In the genomic region with DNA sequence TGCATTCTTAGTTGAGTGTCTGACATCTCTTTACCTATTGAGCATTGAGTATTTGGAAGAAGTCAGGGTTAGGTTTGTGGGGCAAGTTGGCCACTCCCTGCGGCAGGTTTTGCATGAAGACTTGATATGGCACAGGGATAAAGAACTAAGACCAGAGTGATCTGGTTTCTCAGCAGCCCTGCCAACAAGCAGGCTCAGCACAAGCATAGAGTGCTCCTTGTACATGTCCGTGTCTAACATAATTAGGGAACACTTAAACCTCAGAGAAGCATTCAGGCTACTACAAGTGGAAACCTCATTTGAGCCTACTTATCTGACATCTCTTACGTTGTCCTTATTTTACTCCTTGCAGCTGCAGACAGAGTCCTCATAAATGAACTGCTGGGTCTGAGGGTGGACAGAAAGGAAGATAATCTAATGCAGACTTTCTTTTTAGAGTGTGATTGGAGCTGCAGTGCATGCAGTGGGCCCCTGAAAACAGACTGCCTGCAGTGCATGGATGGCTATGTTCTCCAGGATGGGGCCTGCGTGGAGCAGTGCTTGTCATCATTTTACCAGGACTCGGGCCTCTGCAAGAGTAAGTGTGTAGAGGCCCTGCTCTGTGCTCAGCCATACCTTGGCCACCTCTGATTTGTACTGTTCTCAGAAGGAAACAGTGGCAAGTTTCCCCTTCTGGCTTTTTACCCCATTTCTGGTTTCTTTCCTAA, we compare ENCODE assay signal across 16 cellular contexts.
DNase-seq lines count a peak whose midpoint lies in the region; ATAC-seq and TF ChIP-seq lines count a peak whose summit lies in the region.
"Had no signal": no experiment of that assay in that cellular context is flagged by ENCODE, and none has a peak within 500 bp of the region (broad histone marks: within the 10 kb centered on the region; RNA-seq: fewer than 3 reads in every experiment).

No MANE protein-coding gene starts in this region.

- no peaks in the 10 kb centered on the region for H3F3A ChIP-seq in smooth muscle cell (ENCODE audit: low read depth)

- H3K27me3 ChIP-seq in smooth muscle cell (ENCODE audit: low read depth) (no peaks in the 10 kb centered on the region), osteoblast (ENCODE audit: insufficient read depth, low read length) (no peaks in the 10 kb centered on the region)
- H3K27me3 ChIP-seq: BLaER1, Peyer's patch, SJCRH30 had no signal

- no peaks in the 10 kb centered on the region for H3K36me3 ChIP-seq in smooth muscle cell (ENCODE audit: low read depth)
- no peaks in the 10 kb centered on the region for H3K36me3 ChIP-seq in osteoblast (ENCODE audit: insufficient read depth, low read length)
- H3K36me3 ChIP-seq: BLaER1, Peyer's patch had no signal

- no peak overlapping the region for H3K4me3 ChIP-seq in smooth muscle cell
- H3K4me3 ChIP-seq in osteoblast (ENCODE audit: insufficient read depth, low read length): no peak overlapping the region
- H3K4me3 ChIP-seq: BLaER1, Peyer's patch, SJCRH30 had no signal

- H3K9ac ChIP-seq in smooth muscle cell (ENCODE audit: low read depth): no peak overlapping the region
- H3K9ac ChIP-seq: BLaER1 had no signal

- H4K20me1 ChIP-seq in smooth muscle cell (ENCODE audit: low read depth) (no peaks in the 10 kb centered on the region), osteoblast (ENCODE audit: insufficient read depth, low read length) (no peaks in the 10 kb centered on the region)
- H4K20me1 ChIP-seq: BLaER1 had no signal

- H3K4me2 ChIP-seq in smooth muscle cell: no peak overlapping the region
- no peak overlapping the region for H3K4me2 ChIP-seq in osteoblast (ENCODE audit: insufficient read depth, low read length)
- H3K4me2 ChIP-seq: BLaER1 had no signal

- H3K4me1 ChIP-seq in smooth muscle cell (ENCODE audit: low read depth) (peaks cover 7% of the 10 kb centered on the region), osteoblast (ENCODE audit: insufficient read depth, low read length) (no peaks in the 10 kb centered on the region)
- H3K4me1 ChIP-seq: BLaER1, Peyer's patch, SJCRH30 had no signal

- H2AFZ ChIP-seq in smooth muscle cell (ENCODE audit: low read depth) (peak overlapping the region; percentile 33), osteoblast (ENCODE audit: low read length) (no peak overlapping the region)

- no peak for TF ChIP-seq CTCF in smooth muscle cell (IDR thresholded peaks at IDR 0.05; ENCODE audit: borderline replicate concordance, insufficient read depth, poor library complexity, severe bottlenecking)
- no peak for TF ChIP-seq CTCF in osteoblast (IDR thresholded peaks at IDR 0.05; ENCODE audit: extremely low read depth, low read depth, low read length)

- H3K9me3 ChIP-seq in smooth muscle cell (replicated peaks; ENCODE audit: low read depth): no peaks in the 10 kb centered on the region
- no peaks in the 10 kb centered on the region for H3K9me3 ChIP-seq in osteoblast (ENCODE audit: low read depth, low read length)
- H3K9me3 ChIP-seq: BLaER1, Peyer's patch, SJCRH30 had no signal

- H3K27ac ChIP-seq in smooth muscle cell (ENCODE audit: low read depth) (no peak overlapping the region), osteoblast (ENCODE audit: low read depth, low read length) (no peak overlapping the region)
- H3K27ac ChIP-seq: BLaER1, Peyer's patch, SJCRH30 had no signal

- H3K79me2 ChIP-seq in smooth muscle cell (ENCODE audit: low read depth) (no peaks in the 10 kb centered on the region), osteoblast (ENCODE audit: insufficient read depth, low read length) (no peaks in the 10 kb centered on the region)

- peak; percentile 92 for DNase-seq in DMS79 treated with DMSO at 0.1 percent for 48 hours (lab: John Stamatoyannopoulos, UW)
- DNase-seq in NCI-H187 (lab: John Stamatoyannopoulos, UW): peak; percentile 80 to 82
- peak; percentile 97 for DNase-seq in SK-N-DZ (ENCODE audit: low spot score)
- no peak for DNase-seq in smooth muscle cell (lab: John Stamatoyannopoulos, UW; ENCODE audit: unreplicated experiment)
- no peak for DNase-seq in osteoblast (ENCODE audit: insufficient read length, low spot score, missing footprints)
- DNase-seq: CD4-positive, alpha-beta T cell; COR-L47; DMS 273 treated with DMSO at 0.1 percent for 48 hours; Kasumi-1; NCI-H2081; Peyer's patch; SJCRH30; T-helper 1 cell had no signal

- ATAC-seq in activated CD4-positive, CD25-positive, alpha-beta regulatory T cell treated with anti-CD3 and anti-CD28 coated beads, Interleukin-2, amount 50 U/mL, for 24 hours: no peak
- no peak for ATAC-seq in GM18502 (IDR thresholded peaks at IDR 0.05; ENCODE audit: poor library complexity, unreplicated experiment)

- 46% methylated on average over 5 of the region's 5 CpGs for WGBS in smooth muscle cell (ENCODE audit: low lambda C conversion rate)

Comparison
In these comparisons a context has a peak if more than half of its experiments do, and no peak if none do; other contexts are left out.
1. DNase-seq: peak in DMS79 treated with DMSO at 0.1 percent for 48 hours (single experiment), NCI-H187 (2 of 2) and SK-N-DZ (single experiment); none in smooth muscle cell (single experiment) and osteoblast (single experiment).